7 cellular contexts compared by ENCODE assay signal in genomic region chr17:7405413-7405881, GRCh38. TPM values are rescaled to one million over a fixed set of nuclear protein-coding genes. Genes with fewer than 3 reads are reported as not detected.
A peak's percentile ranks its signal among the peaks of the same experiment; 100 is the strongest.
DNase-seq lines count a peak whose midpoint lies in the region; ATAC-seq lines count a peak whose summit lies in the region.

No MANE protein-coding gene starts in this region.

- H3K9me3 Mint-ChIP-seq in activated naive CD8-positive, alpha-beta T cell treated with anti-CD3 and anti-CD28 coated beads, Interleukin-2, amount 10 ng/mL, durations not matched to agents 7 days and 5 days: no peaks in the 10 kb centered on the region
- H3K9me3 Mint-ChIP-seq in stimulated activated naive CD8-positive, alpha-beta T cell treated with anti-CD3 and anti-CD28 coated beads, Interleukin-15, amount 100 ng/mL, for 72 hours: no peaks in the 10 kb centered on the region

- peaks cover 4% of the 10 kb centered on the region; the same call in 1 of the 2 replicates for H3K27me3 ChIP-seq in HUES6 (ENCODE audit: control insufficient read depth, insufficient read depth, low read length)

- ATAC-seq in activated naive CD8-positive, alpha-beta T cell treated with anti-CD3 and anti-CD28 coated beads, Interleukin-2, amount 10 ng/mL, durations not matched to agents 7 days and 5 days (ENCODE audit: low read depth): no peak
- no peak for ATAC-seq in stimulated activated naive CD8-positive, alpha-beta T cell treated with anti-CD3 and anti-CD28 coated beads, Interleukin-15, amount 100 ng/mL, for 72 hours

- no peak overlapping the region; the same call in 1 of the 2 replicates for H3K27ac ChIP-seq in HUES6 (ENCODE audit: low read depth, low read length)

- peaks cover 21% of the 10 kb centered on the region for H3K4me1 ChIP-seq in HUES6 (ENCODE audit: control insufficient read depth, insufficient read depth, low read length)

- no peaks in the 10 kb centered on the region for H3K9me3 ChIP-seq in HUES6 (ENCODE audit: control insufficient read depth, insufficient read depth, low read depth, low read length)
- H3K9me3 ChIP-seq in iPS-18c (ENCODE audit: control insufficient read depth, insufficient read depth, low read length): no peaks in the 10 kb centered on the region

- DNase-seq in activated naive CD8-positive, alpha-beta T cell treated with anti-CD3 and anti-CD28 coated beads, Interleukin-2, amount 10 ng/mL, durations not matched to agents 7 days and 5 days: no peak
- no peak for DNase-seq in stimulated activated naive CD8-positive, alpha-beta T cell treated with anti-CD3 and anti-CD28 coated beads, Interleukin-15, amount 100 ng/mL, for 72 hours
- DNase-seq in mucosa of gallbladder (ENCODE audit: low spot score) (no peak), 8988T (no peak), mesenteric fat pad (ENCODE audit: low spot score) (no peak)

- peak overlapping the region; percentile 75 for H3K9ac ChIP-seq in HUES6 (ENCODE audit: low read length)

- H3K36me3 ChIP-seq in HUES6 (ENCODE audit: control insufficient read depth, insufficient read depth, low read length): peaks cover 23% of the 10 kb centered on the region

- POLR2A ChIA-PET in activated naive CD8-positive, alpha-beta T cell treated with anti-CD3 and anti-CD28 coated beads, Interleukin-2, amount 10 ng/mL, durations not matched to agents 7 days and 5 days (lab: Charles Lee): no interaction called here

- H3K4me3 ChIP-seq in HUES6 (ENCODE audit: low read depth, low read length) (peak overlapping the region; percentile 75), iPS-18c (ENCODE audit: insufficient read depth, low read depth, low read length) (peak overlapping the region; percentile 81)

- peaks cover 14% of the 10 kb centered on the region for H3K4me1 Mint-ChIP-seq in activated naive CD8-positive, alpha-beta T cell treated with anti-CD3 and anti-CD28 coated beads, Interleukin-2, amount 10 ng/mL, durations not matched to agents 7 days and 5 days
- H3K4me1 Mint-ChIP-seq in stimulated activated naive CD8-positive, alpha-beta T cell treated with anti-CD3 and anti-CD28 coated beads, Interleukin-15, amount 100 ng/mL, for 72 hours: peaks cover 33% of the 10 kb centered on the region

- H3K27ac Mint-ChIP-seq in activated naive CD8-positive, alpha-beta T cell treated with anti-CD3 and anti-CD28 coated beads, Interleukin-2, amount 10 ng/mL, durations not matched to agents 7 days and 5 days: peak overlapping the region; percentile 55
- peak overlapping the region in 1 of 2 donors; percentile 80 for H3K27ac Mint-ChIP-seq in stimulated activated naive CD8-positive, alpha-beta T cell treated with anti-CD3 and anti-CD28 coated beads, Interleukin-15, amount 100 ng/mL, for 72 hours

- peaks cover 11% of the 10 kb centered on the region for H3K27me3 Mint-ChIP-seq in activated naive CD8-positive, alpha-beta T cell treated with anti-CD3 and anti-CD28 coated beads, Interleukin-2, amount 10 ng/mL, durations not matched to agents 7 days and 5 days
- H3K27me3 Mint-ChIP-seq in stimulated activated naive CD8-positive, alpha-beta T cell treated with anti-CD3 and anti-CD28 coated beads, Interleukin-15, amount 100 ng/mL, for 72 hours: peaks cover 10% of the 10 kb centered on the region

- H3K36me3 Mint-ChIP-seq in activated naive CD8-positive, alpha-beta T cell treated with anti-CD3 and anti-CD28 coated beads, Interleukin-2, amount 10 ng/mL, durations not matched to agents 7 days and 5 days: no peaks in the 10 kb centered on the region

- H3K4me3 Mint-ChIP-seq in activated naive CD8-positive, alpha-beta T cell treated with anti-CD3 and anti-CD28 coated beads, Interleukin-2, amount 10 ng/mL, durations not matched to agents 7 days and 5 days: peak overlapping the region; percentile 89
- peak overlapping the region; percentile 89 to 99 for H3K4me3 Mint-ChIP-seq in stimulated activated naive CD8-positive, alpha-beta T cell treated with anti-CD3 and anti-CD28 coated beads, Interleukin-15, amount 100 ng/mL, for 72 hours

RNA-seq across cellular contexts. Expression of gene TMEM256, which starts 1.6 kb away (rescaled TPM):
- 10 to 100 TPM; 52.9 to 55.6 TPM for total RNA-seq in activated naive CD8-positive, alpha-beta T cell treated with anti-CD3 and anti-CD28 coated beads, Interleukin-2, amount 10 ng/mL, durations not matched to agents 7 days and 5 days
- total RNA-seq in mucosa of gallbladder: 67.5 TPM
- 68.7 TPM for total RNA-seq in mesenteric fat pad

RNA-seq across cellular contexts. Expression of gene NLGN2, which starts 2.2 kb away (rescaled TPM):
- total RNA-seq in activated naive CD8-positive, alpha-beta T cell treated with anti-CD3 and anti-CD28 coated beads, Interleukin-2, amount 10 ng/mL, durations not matched to agents 7 days and 5 days: 1 to 10 TPM; 8.0 to 8.7 TPM
- total RNA-seq in mucosa of gallbladder (35.2 TPM), mesenteric fat pad (21.0 TPM)

RNA-seq across cellular contexts. Expression of gene PLSCR3, which starts 11.1 kb away (rescaled TPM):
- 10 to 100 TPM; 79.3 to 82.1 TPM for total RNA-seq in activated naive CD8-positive, alpha-beta T cell treated with anti-CD3 and anti-CD28 coated beads, Interleukin-2, amount 10 ng/mL, durations not matched to agents 7 days and 5 days
- total RNA-seq in mucosa of gallbladder: 39.7 TPM
- total RNA-seq in mesenteric fat pad: 42.6 TPM

RNA-seq across cellular contexts. Expression of gene SPEM1, which starts 14.7 kb away (rescaled TPM):
- not detected for total RNA-seq in activated naive CD8-positive, alpha-beta T cell treated with anti-CD3 and anti-CD28 coated beads, Interleukin-2, amount 10 ng/mL, durations not matched to agents 7 days and 5 days
- total RNA-seq in mucosa of gallbladder (not detected), mesenteric fat pad (not detected)

RNA-seq across cellular contexts. Expression of gene SPEM2, which starts 20.0 kb away (rescaled TPM):
- total RNA-seq in activated naive CD8-positive, alpha-beta T cell treated with anti-CD3 and anti-CD28 coated beads, Interleukin-2, amount 10 ng/mL, durations not matched to agents 7 days and 5 days: not detected
- total RNA-seq in mucosa of gallbladder: not detected
- not detected for total RNA-seq in mesenteric fat pad
